ENCODE assay signal across 23 cellular contexts in genomic region chr10:131733596-131733995, GRCh38.
DNase-seq lines count a peak whose midpoint lies in the region; ATAC-seq and TF ChIP-seq lines count a peak whose summit lies in the region.
"Had no signal": no experiment of that assay in that cellular context is flagged by ENCODE, and none has a peak within 500 bp of the region (broad histone marks: within the 10 kb centered on the region; RNA-seq: fewer than 3 reads in every experiment).

No MANE protein-coding gene starts in this region.

- H3K4me3 ChIP-seq in SK-N-SH (ENCODE audit: low read depth in 2 of 2, low read length in 1 of 2) (no peak overlapping the region), spleen (no peak overlapping the region)

- TF ChIP-seq CTCF in SK-N-SH (IDR thresholded peaks at IDR 0.05): no peak
- no peak for TF ChIP-seq CTCF in spleen (IDR thresholded peaks at IDR 0.05 in 8 of 11, conservative IDR thresholded peaks at IDR 0.05 in 3 of 11)
- no peak for TF ChIP-seq CTCF in glutamatergic neuron (IDR thresholded peaks at IDR 0.05; ENCODE audit: partially characterized antibody, unreplicated experiment)

- TF ChIP-seq RAD21 in SK-N-SH (IDR thresholded peaks at IDR 0.05; ENCODE audit: low read length): no peak

- H3F3A ChIP-seq in SK-N-SH (replicated peaks; ENCODE audit: insufficient read depth): no peaks in the 10 kb centered on the region

- CTCF ChIA-PET in SK-N-SH (lab: Yijun Ruan, JAX): interaction anchor here (1.0 to 1.3 kb wide), 3 partner anchors 34 to 279 kb away, joined by 3 to 4 read pairs (median 3); no protein-coding TSS in a partner anchor

- H3K4me1 ChIP-seq in SK-N-SH (ENCODE audit: control insufficient read depth in 1 of 2, insufficient read depth in 2 of 2, low read depth in 1 of 2, low read length in 1 of 2) (no peaks in the 10 kb centered on the region), spleen (peaks cover 0 to 3% (median 0%) of the 10 kb centered on the region in 6 donors)
- H3K4me1 ChIP-seq: BE2C had no signal

- H3K27ac ChIP-seq in SK-N-SH (ENCODE audit: low read depth in 2 of 2, low read length in 1 of 2) (no peak overlapping the region), spleen (no peak overlapping the region)
- H3K27ac ChIP-seq: 22Rv1 had no signal

- no peak for TF ChIP-seq EP300 in SK-N-SH (IDR thresholded peaks at IDR 0.05; ENCODE audit: borderline replicate concordance in 1 of 2, low read depth in 1 of 2, low read length in 1 of 2)

- intact Hi-C loops in spleen (cut with DNase I; ENCODE audit: low total_unique reads): no loop called here

- H3K9me2 ChIP-seq in SK-N-SH: no peaks in the 10 kb centered on the region

- POLR2A ChIA-PET in SK-N-SH (lab: Yijun Ruan, JAX): no interaction called here

- H3K27me3 ChIP-seq in SK-N-SH (ENCODE audit: insufficient read depth) (no peaks in the 10 kb centered on the region), spleen (replicated peaks in 1 of 7) (peaks cover 0 to 20% (median 0%) of the 10 kb centered on the region in 7 donors)
- H3K27me3 ChIP-seq: BE2C had no signal

- 52% methylated on average over 8 of the region's 10 CpGs for WGBS in SK-N-SH (ENCODE audit: low lambda C conversion rate)
- 80 to 92% (median 83%) methylated on average over 5 to 10 of the region's 10 CpGs for WGBS in spleen, 5 donors

- peaks cover 6% of the 10 kb centered on the region for H3K36me3 Mint-ChIP-seq in glutamatergic neuron (ENCODE audit: unreplicated experiment)
- H3K36me3 Mint-ChIP-seq: CD14-positive monocyte; CD8-positive, alpha-beta memory T cell had no signal

- no peak overlapping the region for H2AFZ ChIP-seq in SK-N-SH (ENCODE audit: low read depth)

- H3K4me2 ChIP-seq in SK-N-SH: no peak overlapping the region

- H3K9ac ChIP-seq in SK-N-SH: no peak overlapping the region

- peak; percentile 5 for DNase-seq in SK-N-SH
- DNase-seq in 8988T: peak; percentile 40
- peak; percentile 4 for DNase-seq in iPS-NIHi11 (ENCODE audit: low spot score)
- peak; percentile 63 for DNase-seq in spleen
- no peak for DNase-seq in ureter (ENCODE audit: low spot score)
- DNase-seq in glutamatergic neuron: no peak
- no peak for DNase-seq in UCSD-AML1 (lab: John Stamatoyannopoulos, UW; ENCODE audit: unreplicated experiment)
- DNase-seq: ACHN; BE2C; CD8-positive, alpha-beta memory T cell; DMS79 treated with DMSO at 0.1 percent for 48 hours; GF-D8; NCI-H1092; NCI-H1417 treated with DMSO at 0.1 percent for 48 hours; NCI-H1694 treated with DMSO at 0.1 percent for 48 hours; NCI-H2081; NCI-H2227 treated with DMSO at 0.1 percent for 48 hours; NCI-H526 treated with DMSO at 0.1 percent for 48 hours; SIG-M5 had no signal

- H3K27me3 Mint-ChIP-seq in glutamatergic neuron (ENCODE audit: unreplicated experiment): no peaks in the 10 kb centered on the region

- no peaks in the 10 kb centered on the region for H3K79me2 ChIP-seq in SK-N-SH (ENCODE audit: insufficient read depth)

- H4K20me1 ChIP-seq in SK-N-SH (ENCODE audit: insufficient read depth): no peaks in the 10 kb centered on the region

- H3K4me3 Mint-ChIP-seq in glutamatergic neuron (ENCODE audit: unreplicated experiment): no peak overlapping the region
- H3K4me3 Mint-ChIP-seq: CD14-positive monocyte; CD8-positive, alpha-beta memory T cell had no signal

- H3K36me3 ChIP-seq in SK-N-SH (replicated peaks in 1 of 2; ENCODE audit: control insufficient read depth in 1 of 2, insufficient read depth in 2 of 2, low read length in 1 of 2): no peaks in the 10 kb centered on the region
- no peaks in the 10 kb centered on the region for H3K36me3 ChIP-seq in spleen
- H3K36me3 ChIP-seq: BE2C had no signal

- no peak for ATAC-seq in SK-N-SH treated with all-trans-retinoic acid at 6 μM for 48 hours
- ATAC-seq: Panc1 had no signal

- no peak overlapping the region for H3K27ac Mint-ChIP-seq in glutamatergic neuron (ENCODE audit: unreplicated experiment)
- H3K27ac Mint-ChIP-seq: CD14-positive monocyte had no signal

- H3K9me3 Mint-ChIP-seq in glutamatergic neuron (ENCODE audit: unreplicated experiment): peaks cover 4% of the 10 kb centered on the region

- TF ChIP-seq POLR2A in spleen (IDR thresholded peaks at IDR 0.05): no peak

- no peaks in the 10 kb centered on the region for H3K4me1 Mint-ChIP-seq in glutamatergic neuron (ENCODE audit: low read depth, unreplicated experiment)
- H3K4me1 Mint-ChIP-seq: CD14-positive monocyte; CD8-positive, alpha-beta memory T cell had no signal

- H3K9me3 ChIP-seq in SK-N-SH (no peaks in the 10 kb centered on the region), spleen (peaks cover 0 to 12% (median 0%) of the 10 kb centered on the region in 8 donors)
- H3K9me3 ChIP-seq: BE2C had no signal

TF ChIP-seq in SK-N-SH, 30 proteins besides CTCF, POLR2A, EP300 and RAD21:
- TF ChIP-seq POLR2AphosphoS5 (IDR thresholded peaks at IDR 0.05; ENCODE audit: low read depth, low read length): no peak
- TF ChIP-seq NFIC (IDR thresholded peaks at IDR 0.05; ENCODE audit: borderline replicate concordance): no peak
- no peak for TF ChIP-seq MEF2A (IDR thresholded peaks at IDR 0.05; ENCODE audit: borderline replicate concordance, low read depth)
- no peak for TF ChIP-seq CHD2 (IDR thresholded peaks at IDR 0.05; ENCODE audit: low read length, partially characterized antibody)
- TF ChIP-seq IRF3 (IDR thresholded peaks at IDR 0.05; ENCODE audit: low read depth, low read length): no peak
- no peak for TF ChIP-seq RCOR1 (IDR thresholded peaks at IDR 0.05; ENCODE audit: low read length)
- TF ChIP-seq USF2 (IDR thresholded peaks at IDR 0.05; ENCODE audit: borderline replicate concordance, low read depth, low read length): no peak
- no peak for TF ChIP-seq MAX (IDR thresholded peaks at IDR 0.05; ENCODE audit: low read depth)
- TF ChIP-seq GATA2 (CRISPR knock-in tag; IDR thresholded peaks at IDR 0.05): no peak

TF ChIP-seq in SK-N-SH treated with all-trans-retinoic acid at 6 μM for 48 hours, 23 proteins besides CTCF, POLR2A, EP300 and RAD21:
- no peak for TF ChIP-seq CREB5 (CRISPR knock-in tag; IDR thresholded peaks at IDR 0.05; ENCODE audit: low read depth)
- TF ChIP-seq POU6F1 (CRISPR knock-in tag; IDR thresholded peaks at IDR 0.05; ENCODE audit: borderline replicate concordance, low read depth): no peak
- no peak for TF ChIP-seq ZNF565 (CRISPR knock-in tag; conservative IDR thresholded peaks at IDR 0.05; ENCODE audit: low read depth)
- no peak for TF ChIP-seq CSDC2 (CRISPR knock-in tag; IDR thresholded peaks at IDR 0.05)
- no peak for TF ChIP-seq GLIS3 (CRISPR knock-in tag; IDR thresholded peaks at IDR 0.05)
- no peak for TF ChIP-seq BACH2 (CRISPR knock-in tag; IDR thresholded peaks at IDR 0.05; ENCODE audit: borderline replicate concordance)
- no peak for TF ChIP-seq CSRNP3 (CRISPR knock-in tag; IDR thresholded peaks at IDR 0.05)
- TF ChIP-seq ZFP3 (CRISPR knock-in tag; IDR thresholded peaks at IDR 0.05): no peak
- TF ChIP-seq OSR1 (CRISPR knock-in tag; IDR thresholded peaks at IDR 0.05): no peak

Comparison
In these comparisons a context has a peak if more than half of its experiments do, and no peak if none do; other contexts are left out.
1. DNase-seq: peak in SK-N-SH (single experiment), 8988T (single experiment), iPS-NIHi11 (single experiment) and spleen (single experiment); none in ureter (single experiment), glutamatergic neuron (single experiment) and UCSD-AML1 (single experiment).